Comparison of ENCODE assay signal across 17 cellular contexts in the genomic region with DNA sequence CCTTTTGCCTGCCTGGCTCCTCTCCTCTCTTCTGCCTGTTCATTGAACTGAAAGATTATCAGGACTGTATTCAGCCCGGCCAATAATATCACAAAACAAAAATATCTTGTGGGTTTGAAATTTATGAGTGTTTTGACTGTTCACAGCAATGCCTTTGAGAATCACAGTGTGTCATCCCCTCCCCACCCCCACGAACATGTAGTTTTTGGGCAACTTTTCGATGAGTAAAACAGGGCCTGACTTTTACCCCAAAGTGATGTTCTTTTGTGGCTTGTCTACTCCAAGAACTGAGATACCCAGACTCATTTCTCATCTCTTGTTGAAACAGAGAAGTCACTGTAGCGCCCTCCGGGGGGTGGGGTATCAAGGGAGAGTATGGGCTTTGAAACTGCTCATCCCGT.
DNase-seq lines count a peak whose midpoint lies in the region; ATAC-seq, FAIRE-seq and TF ChIP-seq lines count a peak whose summit lies in the region.
"Had no signal": no experiment of that assay in that cellular context is flagged by ENCODE, and none has a peak within 500 bp of the region (broad histone marks: within the 10 kb centered on the region; RNA-seq: fewer than 3 reads in every experiment).

No MANE protein-coding gene starts in this region.

- no peak for FAIRE-seq in GM12878 (lab: Jason Lieb, UNC)
- FAIRE-seq: G401.6 had no signal

- H3K4me1 ChIP-seq in GM12878 (ENCODE audit: control insufficient read depth, insufficient read depth, low read length) (peaks cover 5% of the 10 kb centered on the region), testis (peaks cover 6% of the 10 kb centered on the region)

- POLR2A ChIA-PET in GM12878 (lab: Charles Lee) = no interaction called here

- H3K4me3 ChIP-seq in GM06990 (replicated peaks; ENCODE audit: low read depth, low read length) (no peak overlapping the region), GM12878 (no peak overlapping the region), testis (no peak overlapping the region)
- H3K4me3 ChIP-seq: smooth muscle cell had no signal

- intact Hi-C loops in GM12878 (cut with micrococcal nuclease; ENCODE audit: unreplicated experiment) (no loop called here), testis (cut with DNase I; ENCODE audit: low total_unique reads) (no loop called here)

- H3K4me3 Mint-ChIP-seq in T-helper 17 cell = no peak overlapping the region
- H3K4me3 Mint-ChIP-seq: central memory CD8-positive, alpha-beta T cell; H9 had no signal

- TF ChIP-seq POLR2A in GM12878 (IDR thresholded peaks at IDR 0.05; ENCODE audit: low read depth, low read length) = no peak
- TF ChIP-seq POLR2A in testis (IDR thresholded peaks at IDR 0.05) = no peak

- TF ChIP-seq EP300 in GM12878 (IDR thresholded peaks at IDR 0.05; ENCODE audit: borderline replicate concordance in 1 of 2, control insufficient read depth in 1 of 2, low read depth in 2 of 2, low read length in 2 of 2) = no peak

- H3K27me3 Mint-ChIP-seq in T-helper 17 cell = peaks cover 17% of the 10 kb centered on the region
- H3K27me3 Mint-ChIP-seq: central memory CD8-positive, alpha-beta T cell had no signal

- no peaks in the 10 kb centered on the region for H3K79me2 ChIP-seq in GM12878 (ENCODE audit: control insufficient read depth, insufficient read depth, low read length)

- H2AFZ ChIP-seq in GM12878 (ENCODE audit: control insufficient read depth, low read depth, low read length) = no peak overlapping the region

- H3K27me3 ChIP-seq in GM06990 (replicated peaks; ENCODE audit: control insufficient read depth, insufficient read depth, low read length) = no peaks in the 10 kb centered on the region; the same call in 1 of the 2 replicates
- H3K27me3 ChIP-seq in GM12878 (replicated peaks in 1 of 2; ENCODE audit: control insufficient read depth in 2 of 2, insufficient read depth in 2 of 2, low read length in 1 of 2) = no peaks in the 10 kb centered on the region
- no peaks in the 10 kb centered on the region for H3K27me3 ChIP-seq in testis

- peaks cover 3% of the 10 kb centered on the region for H3K36me3 Mint-ChIP-seq in T-helper 17 cell (ENCODE audit: low read depth)

- H3K36me3 ChIP-seq in GM06990 (ENCODE audit: control insufficient read depth, insufficient read depth, low read length) (no peaks in the 10 kb centered on the region), GM12878 (ENCODE audit: control insufficient read depth in 2 of 2, insufficient read depth in 2 of 2, low read length in 1 of 2) (no peaks in the 10 kb centered on the region), testis (ENCODE audit: low read depth, missing control alignments) (no peaks in the 10 kb centered on the region)

- TF ChIP-seq CTCF in GM06990 (IDR thresholded peaks at IDR 0.05; ENCODE audit: insufficient read depth, low read length, poor library complexity, severe bottlenecking) (no peak), GM12878 (IDR thresholded peaks at IDR 0.05 in 2 of 3, conservative IDR thresholded peaks at IDR 0.05 in 1 of 3; ENCODE audit: control insufficient read depth in 2 of 3, extremely low read depth in 1 of 3, insufficient read depth in 1 of 3, low read depth in 3 of 3, low read length in 3 of 3) (no peak), testis (IDR thresholded peaks at IDR 0.05) (no peak)

- TF ChIP-seq RAD21 in GM12878 (IDR thresholded peaks at IDR 0.05; ENCODE audit: insufficient read depth, low read depth, low read length) = no peak

- CTCF ChIA-PET in GM12878 (lab: Yijun Ruan, JAX) = no interaction called here

- no TSS peak for BruUV-seq in GM12878 (replicated peaks; lab: Mats Ljungman, UMichigan)

- peak overlapping the region; percentile 9; the same call in 1 of the 2 replicates for H3K4me2 ChIP-seq in GM12878 (ENCODE audit: control insufficient read depth, insufficient read depth)
- H3K4me2 ChIP-seq: smooth muscle cell had no signal

- WGBS in GM12878 (ENCODE audit: insufficient coverage, insufficient replicate concordance, low lambda C conversion rate, missing lambda C conversion rate) = 1% methylated on average over 6 of the region's 6 CpGs
- WGBS in testis, 2 donors = 91 to 95% methylated on average over 6 of the region's 6 CpGs

- no peaks in the 10 kb centered on the region; the same call in 1 of the 2 replicates for H4K20me1 ChIP-seq in GM12878 (ENCODE audit: control insufficient read depth, insufficient read depth)

- SMC1A ChIA-PET in GM12878 (lab: Charles Lee; ENCODE audit: uncharacterized antibody, unreplicated experiment) = no interaction called here

- H3K9ac ChIP-seq in GM12878 (ENCODE audit: control insufficient read depth, insufficient read depth, low read length) = no peak overlapping the region

- H3K27ac ChIP-seq in GM12878 (ENCODE audit: control insufficient read depth, insufficient read depth) = no peak overlapping the region
- no peak overlapping the region for H3K27ac ChIP-seq in testis

- in situ Hi-C loops in GM12878 (cut with MboI) = loop anchor here (10.0 kb wide), 1 partner anchor 650 kb away; no protein-coding TSS in a partner anchor

- peak; percentile 51 to 63 for ATAC-seq in activated CD4-positive, CD25-positive, alpha-beta regulatory T cell treated with anti-CD3 and anti-CD28 coated beads, Interleukin-2, amount 50 U/mL, for 24 hours
- ATAC-seq in GM12878 (no peak), T-helper 17 cell (no peak)

- DNase-seq in GM06990 (ENCODE audit: extremely low read depth, insufficient read length) (peak; percentile 29), GM12878 (ENCODE audit: low read depth, low spot score) (no peak), T-helper 17 cell (no peak), testis (no peak), D341Med (ENCODE audit: low spot score) (no peak)
- peak; percentile 51 to 78 (median 72) for DNase-seq in stimulated activated CD4-positive, alpha-beta T cell treated with anti-CD3 and anti-CD28 coated beads, TNF-alpha, amount 100 ng/mL, for 48 hours (ENCODE audit: low read depth in 3 of 3)
- DNase-seq: amniotic stem cell, Calu3, H9, NCI-H1694, posterior cingulate gyrus, SIG-M5, T-helper 9 cell had no signal

- no peak overlapping the region for H3K27ac Mint-ChIP-seq in T-helper 17 cell
- H3K27ac Mint-ChIP-seq: H9 had no signal

- peaks cover 19% of the 10 kb centered on the region for H3K4me1 Mint-ChIP-seq in T-helper 17 cell

- no peaks in the 10 kb centered on the region for H3K9me3 ChIP-seq in GM12878 (replicated peaks; ENCODE audit: control insufficient read depth, insufficient read depth, low read length)
- H3K9me3 ChIP-seq in T-helper 17 cell (ENCODE audit: control insufficient read depth, low read length, poor library complexity, severe bottlenecking) = no peaks in the 10 kb centered on the region
- no peaks in the 10 kb centered on the region for H3K9me3 ChIP-seq in testis

- RAD21 ChIA-PET in GM12878 (lab: Charles Lee; ENCODE audit: unreplicated experiment) = no interaction called here

TF ChIP-seq in GM12878, 131 proteins besides CTCF, POLR2A, EP300 and RAD21 (continues in another document):
- no peak for TF ChIP-seq LARP7 (IDR thresholded peaks at IDR 0.05)
- peak; percentile 82 for TF ChIP-seq RUNX3 (IDR thresholded peaks at IDR 0.05; ENCODE audit: low read length)
- no peak for TF ChIP-seq SUPT20H (IDR thresholded peaks at IDR 0.05; ENCODE audit: borderline replicate concordance, control insufficient read depth, low read depth, low read length)
- peak; percentile 42; the same call in 1 of the 2 replicates for TF ChIP-seq ZBED1 (IDR thresholded peaks at IDR 0.05; ENCODE audit: borderline replicate concordance)
- TF ChIP-seq NBN (IDR thresholded peaks at IDR 0.05) = no peak
- no peak for TF ChIP-seq RFX5 (IDR thresholded peaks at IDR 0.05; ENCODE audit: low read depth, low read length)
- TF ChIP-seq, protein P1, sequence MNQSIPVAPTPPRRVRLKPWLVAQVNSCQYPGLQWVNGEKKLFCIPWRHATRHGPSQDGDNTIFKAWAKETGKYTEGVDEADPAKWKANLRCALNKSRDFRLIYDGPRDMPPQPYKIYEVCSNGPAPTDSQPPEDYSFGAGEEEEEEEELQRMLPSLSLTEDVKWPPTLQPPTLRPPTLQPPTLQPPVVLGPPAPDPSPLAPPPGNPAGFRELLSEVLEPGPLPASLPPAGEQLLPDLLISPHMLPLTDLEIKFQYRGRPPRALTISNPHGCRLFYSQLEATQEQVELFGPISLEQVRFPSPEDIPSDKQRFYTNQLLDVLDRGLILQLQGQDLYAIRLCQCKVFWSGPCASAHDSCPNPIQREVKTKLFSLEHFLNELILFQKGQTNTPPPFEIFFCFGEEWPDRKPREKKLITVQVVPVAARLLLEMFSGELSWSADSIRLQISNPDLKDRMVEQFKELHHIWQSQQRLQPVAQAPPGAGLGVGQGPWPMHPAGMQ (IDR thresholded peaks at IDR 0.05; ENCODE audit: borderline replicate concordance) = no peak
- TF ChIP-seq TCF7 (IDR thresholded peaks at IDR 0.05; ENCODE audit: borderline replicate concordance) = peak; percentile 28; the same call in 1 of the 2 replicates
- 0 out of 2 replicates have a peak, but pooled peaks have one; percentile 23 for TF ChIP-seq CBFB (IDR thresholded peaks at IDR 0.05; ENCODE audit: low read depth)
- peak; percentile 42; the same call in 1 of the 2 replicates for TF ChIP-seq FOXM1 (IDR thresholded peaks at IDR 0.05; ENCODE audit: low read depth, low read length)
- 0 out of 2 replicates have a peak, but pooled peaks have one; percentile 36 for TF ChIP-seq EED (IDR thresholded peaks at IDR 0.05; ENCODE audit: low read depth)
- peak; percentile 77; the same call in 1 of the 2 replicates for TF ChIP-seq MEF2A (IDR thresholded peaks at IDR 0.05; ENCODE audit: insufficient read depth, low read depth, low read length)
- peak; percentile 74 for TF ChIP-seq JUNB (IDR thresholded peaks at IDR 0.05)
- 0 out of 2 replicates have a peak, but pooled peaks have one; percentile 39 for TF ChIP-seq ATF2 (IDR thresholded peaks at IDR 0.05; ENCODE audit: low read length)
- TF ChIP-seq NFIC (IDR thresholded peaks at IDR 0.05; ENCODE audit: low read depth, low read length) = peak; percentile 53; the same call in 1 of the 2 replicates

Comparison
In these comparisons a context has a peak if more than half of its experiments do, and no peak if none do; other contexts are left out.
1. DNase-seq: peak in GM06990 (single experiment) and stimulated activated CD4-positive, alpha-beta T cell treated with anti-CD3 and anti-CD28 coated beads, TNF-alpha, amount 100 ng/mL, for 48 hours (3 of 3); none in GM12878 (single experiment), T-helper 17 cell (0 of 3), testis (single experiment) and D341Med (single experiment).
2. ATAC-seq: peak in activated CD4-positive, CD25-positive, alpha-beta regulatory T cell treated with anti-CD3 and anti-CD28 coated beads, Interleukin-2, amount 50 U/mL, for 24 hours (2 of 2); none in GM12878 (single experiment) and T-helper 17 cell (single experiment).